ENCODE assay signal across 12 cellular contexts in the genomic region with DNA sequence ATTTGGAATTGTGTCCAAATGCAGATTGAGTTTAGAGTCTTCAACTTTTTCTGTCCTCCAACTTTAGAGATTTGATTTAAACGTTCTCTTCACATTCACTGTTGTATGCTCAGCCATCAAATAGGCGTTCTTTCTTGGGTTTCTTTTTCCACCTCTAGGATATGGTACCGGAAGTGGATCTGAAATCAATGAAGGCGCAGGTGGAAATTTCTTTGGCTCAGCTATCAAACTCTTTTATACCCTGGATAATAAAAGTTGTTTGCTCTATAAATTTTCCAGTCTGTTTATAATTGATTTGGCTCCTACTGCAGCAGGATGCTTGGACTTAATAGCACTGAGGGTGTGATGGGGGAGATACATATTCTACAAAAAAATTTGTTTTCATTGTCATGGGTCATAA. TPM values are rescaled to one million over a fixed set of nuclear protein-coding genes. Genes with fewer than 3 reads are reported as not detected.
DNase-seq lines count a peak whose midpoint lies in the region; ATAC-seq, FAIRE-seq and TF ChIP-seq lines count a peak whose summit lies in the region.
"Had no signal": no experiment of that assay in that cellular context is flagged by ENCODE, and none has a peak within 500 bp of the region (broad histone marks: within the 10 kb centered on the region; RNA-seq: fewer than 3 reads in every experiment).

No MANE protein-coding gene starts in this region.

- no peaks in the 10 kb centered on the region for H3K9me3 ChIP-seq in cardiac muscle cell (ENCODE audit: low read depth)
- no peaks in the 10 kb centered on the region for H3K9me3 ChIP-seq in HepG2 (ENCODE audit: low read length)
- no peaks in the 10 kb centered on the region for H3K9me3 ChIP-seq in tibial artery
- H3K9me3 ChIP-seq: thyroid gland had no signal

- TF ChIP-seq POLR2A in HepG2 (IDR thresholded peaks at IDR 0.05; ENCODE audit: insufficient read depth in 1 of 2, low read depth in 2 of 2, low read length in 2 of 2): no peak

- H3K4me1 Mint-ChIP-seq in activated T-helper 17 cell treated with anti-CD3 and anti-CD28 coated beads, Interleukin-2, amount 50 U/mL, for 72 hours: peaks cover 37% of the 10 kb centered on the region

- BruUV-seq in HepG2 (replicated peaks; lab: Mats Ljungman, UMichigan): no TSS peak

- peak overlapping the region; percentile 97 for H3K4me3 Mint-ChIP-seq in activated T-helper 17 cell treated with anti-CD3 and anti-CD28 coated beads, Interleukin-2, amount 50 U/mL, for 72 hours

- peaks cover 62% of the 10 kb centered on the region for H3K79me2 ChIP-seq in HepG2 (ENCODE audit: insufficient read depth, low read length)

- peaks cover 24% of the 10 kb centered on the region for H3K36me3 Mint-ChIP-seq in activated T-helper 17 cell treated with anti-CD3 and anti-CD28 coated beads, Interleukin-2, amount 50 U/mL, for 72 hours (ENCODE audit: low read depth)

- TF ChIP-seq EP300 in HepG2 (IDR thresholded peaks at IDR 0.05; ENCODE audit: low read depth in 2 of 2, low read length in 2 of 2): no peak
- no peak for TF ChIP-seq EP300 in HepG2 (CRISPR knock-in tag; IDR thresholded peaks at IDR 0.05; ENCODE audit: borderline replicate concordance)

- H3K9ac ChIP-seq in HepG2 (ENCODE audit: insufficient read depth, low read depth, low read length): peak overlapping the region; percentile 94

- peaks cover 11% of the 10 kb centered on the region for H4K20me1 ChIP-seq in HepG2 (ENCODE audit: insufficient read depth, low read length)

- H3K27me3 ChIP-seq in cardiac muscle cell: peaks cover 11% of the 10 kb centered on the region
- no peaks in the 10 kb centered on the region; a peak in 1 of 5 replicates for H3K27me3 ChIP-seq in HepG2 (ENCODE audit: control insufficient read depth in 1 of 2, insufficient read depth in 2 of 2, low read length in 2 of 2)
- H3K27me3 ChIP-seq in tibial artery: no peaks in the 10 kb centered on the region
- H3K27me3 ChIP-seq: thyroid gland had no signal

- POLR2A ChIA-PET in HepG2 (lab: Yijun Ruan, JAX): interaction anchor here (1.2 kb wide), 1 partner anchor 48 kb away, joined by 4 read pairs; the partner anchor contains the start of gene SLC25A30

- peak overlapping the region; percentile 62 for H3K4me3 ChIP-seq in cardiac muscle cell
- H3K4me3 ChIP-seq in HepG2 (replicated peaks in 1 of 3; ENCODE audit: insufficient read depth in 1 of 3, low read depth in 2 of 3, low read length in 3 of 3): peak overlapping the region; percentile 76 to 96 (median 91)
- peak overlapping the region; percentile 90 to 99 for H3K4me3 ChIP-seq in tibial artery

- intact Hi-C loops in left cardiac atrium (cut with DNase I): loop anchor here in 1 of 2 donors (5.0 kb wide), 1 partner anchor 49 kb away; the partner anchor contains the start of gene SLC25A30
- intact Hi-C loops in HepG2 (cut with micrococcal nuclease; ENCODE audit: unreplicated experiment): no loop called here
- intact Hi-C loops in tibial artery (cut with DNase I; ENCODE audit: low total_unique reads): no loop called here

- CTCF ChIA-PET in HepG2 (lab: Yijun Ruan, JAX; ENCODE audit: low intra/inter-chr PET ratio, low total read pairs): no interaction called here

- no peak overlapping the region for H2AFZ ChIP-seq in HepG2 (ENCODE audit: low read length)

- ATAC-seq in left cardiac atrium (no peak), HepG2 (no peak), HG02763 (IDR thresholded peaks at IDR 0.05; ENCODE audit: unreplicated experiment) (no peak), HG02884 (IDR thresholded peaks at IDR 0.05; ENCODE audit: unreplicated experiment) (no peak)
- ATAC-seq in activated T-helper 17 cell treated with anti-CD3 and anti-CD28 coated beads, Interleukin-2, amount 50 U/mL, for 72 hours (replicated peaks): no peak

- peak overlapping the region; percentile 96 for H3K27ac Mint-ChIP-seq in activated T-helper 17 cell treated with anti-CD3 and anti-CD28 coated beads, Interleukin-2, amount 50 U/mL, for 72 hours

- 61% methylated on average over 4 of the region's 4 CpGs for WGBS in HepG2 (ENCODE audit: low lambda C conversion rate)

- no peak for FAIRE-seq in HepG2 (lab: Jason Lieb, UNC)
- FAIRE-seq: D721Med had no signal

- H3K4me2 ChIP-seq in HepG2 (ENCODE audit: low read depth, low read length): peak overlapping the region; percentile 73

- peaks cover 17% of the 10 kb centered on the region for H3K4me1 ChIP-seq in cardiac muscle cell (ENCODE audit: low read depth)
- peaks cover 57% of the 10 kb centered on the region for H3K4me1 ChIP-seq in HepG2 (ENCODE audit: insufficient read depth, low read length)
- H3K4me1 ChIP-seq in tibial artery: peaks cover 0 to 38% (median 25%) of the 10 kb centered on the region in 4 donors

- H3K27ac ChIP-seq in cardiac muscle cell (no peak overlapping the region), HepG2 (ENCODE audit: extremely low read length, insufficient read depth, low read length) (peak overlapping the region; percentile 89), tibial artery (no peak overlapping the region)

- DNase-seq in cardiac muscle cell (ENCODE audit: low read depth in 1 of 2, low spot score in 1 of 2) (no peak), left cardiac atrium (no peak), HepG2 (ENCODE audit: low spot score) (no peak), tibial artery (no peak), DMS 273 treated with DMSO at 0.1 percent for 48 hours (lab: John Stamatoyannopoulos, UW) (no peak)
- DNase-seq: activated CD8-positive, alpha-beta memory T cell treated with anti-CD3 and anti-CD28 coated beads, Interleukin-2, amount 50 U/mL, for 48 hours; NCI-H510A treated with DMSO at 0.1 percent for 48 hours; thyroid gland had no signal

- H3K36me3 ChIP-seq in cardiac muscle cell (no peaks in the 10 kb centered on the region), HepG2 (replicated peaks in 1 of 2; ENCODE audit: control insufficient read depth in 1 of 2, insufficient read depth in 2 of 2, low read length in 2 of 2) (no peaks in the 10 kb centered on the region; a peak in 2 of 5 replicates), tibial artery (no peaks in the 10 kb centered on the region)
- H3K36me3 ChIP-seq: thyroid gland had no signal

- no peaks in the 10 kb centered on the region for H3K27me3 Mint-ChIP-seq in activated T-helper 17 cell treated with anti-CD3 and anti-CD28 coated beads, Interleukin-2, amount 50 U/mL, for 72 hours

- no peaks in the 10 kb centered on the region for H3K9me3 Mint-ChIP-seq in activated T-helper 17 cell treated with anti-CD3 and anti-CD28 coated beads, Interleukin-2, amount 50 U/mL, for 72 hours

- no peak for TF ChIP-seq RAD21 in HepG2 (CRISPR knock-in tag; IDR thresholded peaks at IDR 0.05)

- in situ Hi-C loops in HepG2 (cut with HindIII; ENCODE audit: extremely low pct_ligation_motif_present, low pct_unique_long_range_greater_than_20kb): loop anchor here (5.0 kb wide), 1 partner anchor 49 kb away; the partner anchor contains the start of gene SLC25A30

- no peak for TF ChIP-seq CTCF in cardiac muscle cell (IDR thresholded peaks at IDR 0.05; ENCODE audit: low read depth, low read length)
- no peak for TF ChIP-seq CTCF in HepG2 (CRISPR knock-in tag; IDR thresholded peaks at IDR 0.05)
- no peak for TF ChIP-seq CTCF in tibial artery (IDR thresholded peaks at IDR 0.05)

RNA-seq across cellular contexts. Expression of gene COG3, which starts 1.6 kb away (rescaled TPM):
- 24.6 and 82.9 TPM in 2 replicates for total RNA-seq in cardiac muscle cell
- 22.4 and 26.2 TPM in 2 replicates for polyA plus RNA-seq in cardiac muscle cell
- 10 to 100 TPM; 11.7 to 18.6 TPM for total RNA-seq in left cardiac atrium
- 10 to 100 TPM; 22.5 to 24.4 TPM for total RNA-seq in activated T-helper 17 cell treated with anti-CD3 and anti-CD28 coated beads, Interleukin-2, amount 50 U/mL, for 72 hours
- total RNA-seq in HepG2 (2016; rRNA removed; fragmentation: Illumina TruSeq; extraction: Trizol): 47.5 and 47.8 TPM in 2 replicates
- 17.3 and 20.1 TPM in 2 replicates for total RNA-seq in HepG2 (2016; cell fraction: cytosol; rRNA removed; fragmentation: Illumina TruSeq; extraction: Trizol; ENCODE audit: low read depth)
- total RNA-seq in HepG2 (2016; cell fraction: insoluble cytoplasmic fraction; rRNA removed; fragmentation: Illumina TruSeq; extraction: Trizol): 44.5 and 51.8 TPM in 2 replicates
- total RNA-seq in HepG2 (2016; cell fraction: membrane; rRNA removed; fragmentation: Illumina TruSeq; extraction: Trizol): 19.7 and 24.1 TPM in 2 replicates
- total RNA-seq in HepG2 (2016; cell fraction: nucleus; rRNA removed; fragmentation: Illumina TruSeq; extraction: Trizol): 55.8 and 65.6 TPM in 2 replicates
- polyA plus RNA-seq in HepG2 (2011; rRNA removed): 32.8 and 37.8 TPM in 2 replicates
- polyA plus RNA-seq in HepG2 (2011; cell fraction: cytosol; rRNA removed): 20.8 and 21.9 TPM in 2 replicates
- 65.3 and 69.9 TPM in 2 replicates for polyA plus RNA-seq in HepG2 (2011; cell fraction: nucleus; rRNA removed)
- 20.1 and 22.7 TPM in 2 replicates for polyA plus RNA-seq in HepG2 (2012)
- polyA plus RNA-seq in HepG2 (2016; cell fraction: cytosol; fragmentation: Illumina TruSeq; extraction: Trizol; ENCODE audit: low read depth): 15.4 and 15.5 TPM in 2 replicates
- 33.1 and 38.8 TPM in 2 replicates for polyA plus RNA-seq in HepG2 (2016; cell fraction: insoluble cytoplasmic fraction; fragmentation: Illumina TruSeq; extraction: Trizol; ENCODE audit: low read depth)
- polyA plus RNA-seq in HepG2 (2016; cell fraction: membrane; fragmentation: Illumina TruSeq; extraction: Trizol; ENCODE audit: low read depth): 11.9 and 12.6 TPM in 2 replicates
- polyA plus RNA-seq in HepG2 (2016; cell fraction: nucleus; fragmentation: Illumina TruSeq; extraction: Trizol; ENCODE audit: insufficient read depth, low read depth): 54.6 and 64.4 TPM in 2 replicates
- 9.0 and 51.6 TPM in 2 replicates for polyA minus RNA-seq in HepG2 (2011; rRNA and poly(A)+ RNA removed; ENCODE audit: low replicate concordance)
- 18.4 and 20.6 TPM in 2 replicates for polyA minus RNA-seq in HepG2 (2011; cell fraction: cytosol; rRNA and poly(A)+ RNA removed)
- 168 and 170 TPM in 2 replicates for polyA minus RNA-seq in HepG2 (2011; cell fraction: nucleus; rRNA and poly(A)+ RNA removed)

RNA-seq across cellular contexts. Expression of gene SLC25A30, which starts 48.2 kb away (rescaled TPM):
- 5.6 and 8.6 TPM in 2 replicates for total RNA-seq in cardiac muscle cell
- polyA plus RNA-seq in cardiac muscle cell: 7.4 and 14.5 TPM in 2 replicates
- 10 to 100 TPM; 57.9 to 73.8 TPM for total RNA-seq in left cardiac atrium
- 10 to 100 TPM; 13.6 to 20.5 TPM for total RNA-seq in activated T-helper 17 cell treated with anti-CD3 and anti-CD28 coated beads, Interleukin-2, amount 50 U/mL, for 72 hours
- total RNA-seq in HepG2 (2016; rRNA removed; fragmentation: Illumina TruSeq; extraction: Trizol): 22.5 and 51.1 TPM in 2 replicates
- total RNA-seq in HepG2 (2016; cell fraction: cytosol; rRNA removed; fragmentation: Illumina TruSeq; extraction: Trizol; ENCODE audit: low read depth): 19.7 and 21.5 TPM in 2 replicates
- 23.8 and 44.2 TPM in 2 replicates for total RNA-seq in HepG2 (2016; cell fraction: insoluble cytoplasmic fraction; rRNA removed; fragmentation: Illumina TruSeq; extraction: Trizol)
- total RNA-seq in HepG2 (2016; cell fraction: membrane; rRNA removed; fragmentation: Illumina TruSeq; extraction: Trizol): 31.3 and 31.8 TPM in 2 replicates
- 20.6 and 22.5 TPM in 2 replicates for total RNA-seq in HepG2 (2016; cell fraction: nucleus; rRNA removed; fragmentation: Illumina TruSeq; extraction: Trizol)
- polyA plus RNA-seq in HepG2 (2011; rRNA removed): 19.6 and 19.9 TPM in 2 replicates
- polyA plus RNA-seq in HepG2 (2011; cell fraction: cytosol; rRNA removed): 13.8 and 15.3 TPM in 2 replicates
- polyA plus RNA-seq in HepG2 (2011; cell fraction: nucleus; rRNA removed): 14.3 and 16.7 TPM in 2 replicates
- polyA plus RNA-seq in HepG2 (2012): 19.1 and 23.4 TPM in 2 replicates
- polyA plus RNA-seq in HepG2 (2016; cell fraction: cytosol; fragmentation: Illumina TruSeq; extraction: Trizol; ENCODE audit: low read depth): 5.3 and 5.9 TPM in 2 replicates
- polyA plus RNA-seq in HepG2 (2016; cell fraction: insoluble cytoplasmic fraction; fragmentation: Illumina TruSeq; extraction: Trizol; ENCODE audit: low read depth): 38.7 and 39.7 TPM in 2 replicates
- polyA plus RNA-seq in HepG2 (2016; cell fraction: membrane; fragmentation: Illumina TruSeq; extraction: Trizol; ENCODE audit: low read depth): 10.5 and 13.7 TPM in 2 replicates
- 32.3 and 39.0 TPM in 2 replicates for polyA plus RNA-seq in HepG2 (2016; cell fraction: nucleus; fragmentation: Illumina TruSeq; extraction: Trizol; ENCODE audit: insufficient read depth, low read depth)
- 8.8 and 61.2 TPM in 2 replicates for polyA minus RNA-seq in HepG2 (2011; rRNA and poly(A)+ RNA removed; ENCODE audit: low replicate concordance)
- polyA minus RNA-seq in HepG2 (2011; cell fraction: cytosol; rRNA and poly(A)+ RNA removed): 24.5 and 28.9 TPM in 2 replicates
- 27.6 and 30.8 TPM in 2 replicates for polyA minus RNA-seq in HepG2 (2011; cell fraction: nucleus; rRNA and poly(A)+ RNA removed)
